In the genomic region with DNA sequence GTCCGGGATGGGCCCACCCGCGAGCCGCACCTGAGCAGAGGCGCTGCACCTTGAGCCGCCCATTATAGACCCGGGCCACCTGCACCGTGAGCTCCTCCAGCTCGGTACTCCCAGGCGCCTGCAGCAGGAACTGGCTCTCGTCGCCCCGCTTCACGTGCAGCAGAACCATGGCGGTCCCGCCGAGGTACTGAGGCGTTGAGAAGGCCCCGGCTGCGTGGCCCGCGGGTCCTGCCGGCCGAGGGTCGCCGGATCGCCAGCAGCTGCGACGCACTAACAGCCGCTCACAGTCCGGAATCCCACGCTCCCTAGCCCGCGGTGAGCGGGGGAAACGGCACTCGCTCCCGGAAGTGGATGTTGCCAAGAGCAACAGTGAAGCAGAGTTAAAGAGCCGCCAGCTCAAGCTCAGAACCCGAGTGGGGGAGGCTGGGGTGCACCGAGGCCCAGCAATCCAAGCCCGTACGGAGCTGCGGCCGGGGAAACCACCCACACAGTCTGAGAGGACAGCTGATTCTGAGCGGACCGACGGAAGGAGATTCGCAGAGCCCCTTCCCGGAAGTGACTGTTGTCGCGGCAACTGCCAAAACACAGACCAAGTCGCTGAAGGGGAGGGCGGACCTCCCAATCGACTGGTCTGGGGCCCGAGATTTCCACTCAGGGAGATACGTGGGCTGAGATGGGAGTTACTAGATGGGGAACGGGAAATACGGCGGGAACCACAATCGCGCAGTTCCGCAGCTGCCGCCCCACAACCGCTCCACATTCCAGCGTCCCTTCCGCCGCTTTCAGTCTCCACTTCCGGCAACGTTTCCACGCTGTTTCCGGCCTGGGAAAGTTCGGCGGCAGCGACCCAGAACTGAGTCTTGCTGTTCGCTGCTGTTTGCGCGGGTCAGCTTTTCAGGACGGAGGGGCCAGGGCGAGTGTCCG, we compare ENCODE assay signal across 8 cellular contexts. TPM values are rescaled to one million over a fixed set of nuclear protein-coding genes. Genes with fewer than 3 reads are reported as not detected.
DNase-seq lines count a peak whose midpoint lies in the region; ATAC-seq and TF ChIP-seq lines count a peak whose summit lies in the region.

A gene with protein sequence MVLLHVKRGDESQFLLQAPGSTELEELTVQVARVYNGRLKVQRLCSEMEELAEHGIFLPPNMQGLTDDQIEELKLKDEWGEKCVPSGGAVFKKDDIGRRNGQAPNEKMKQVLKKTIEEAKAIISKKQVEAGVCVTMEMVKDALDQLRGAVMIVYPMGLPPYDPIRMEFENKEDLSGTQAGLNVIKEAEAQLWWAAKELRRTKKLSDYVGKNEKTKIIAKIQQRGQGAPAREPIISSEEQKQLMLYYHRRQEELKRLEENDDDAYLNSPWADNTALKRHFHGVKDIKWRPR (minus strand): TSS at position 303 of the 924 bp plus-strand sequence. CDS start 134 bp downstream, at position 169.

- H3K4me1 ChIP-seq in HUES48 (ENCODE audit: control insufficient read depth, insufficient read depth, low read length) (peaks cover 5% of the 10 kb centered on the region; the same call in 1 of the 2 replicates), OCI-LY1 (ENCODE audit: insufficient read depth, low read length, severe bottlenecking) (peaks cover 14% of the 10 kb centered on the region)

- no peaks in the 10 kb centered on the region for H3K27me3 ChIP-seq in HUES48 (ENCODE audit: control insufficient read depth, insufficient read depth, low read length)
- H3K27me3 ChIP-seq in OCI-LY1 (ENCODE audit: insufficient read depth, low read length) = no peaks in the 10 kb centered on the region

- peaks cover 7% of the 10 kb centered on the region; the same call in 1 of the 2 replicates for H3K79me2 ChIP-seq in OCI-LY1 (ENCODE audit: insufficient read depth, low read length)

- DNase-seq in Caki2 (ENCODE audit: low read depth) = peak; percentile 92
- peak; percentile 91 for DNase-seq in activated CD8-positive, alpha-beta memory T cell treated with anti-CD3 and anti-CD28 coated beads, Interleukin-2, amount 50 U/mL, for 48 hours
- peak; percentile 85 for DNase-seq in endothelial cell (ENCODE audit: low spot score)
- DNase-seq in midbrain (lab: John Stamatoyannopoulos, UW) = peak; percentile 96
- DNase-seq in stimulated activated CD8-positive, alpha-beta memory T cell treated with anti-CD3 and anti-CD28 coated beads, Interleukin-2, amount 100 ng/mL, for 1 hour (ENCODE audit: low read depth in 2 of 2) = peak; percentile 73 to 76

- no peak for TF ChIP-seq CTCF in OCI-LY1 (IDR thresholded peaks at IDR 0.05; ENCODE audit: low read length)
- no peak for TF ChIP-seq CTCF in endothelial cell (IDR thresholded peaks at IDR 0.05; ENCODE audit: unreplicated experiment)

- peak within 1 kb of the TSS; percentile 99 for H3K27ac Mint-ChIP-seq in endothelial cell (ENCODE audit: unreplicated experiment)

- peaks cover 9% of the 10 kb centered on the region for H3K27me3 Mint-ChIP-seq in endothelial cell (ENCODE audit: unreplicated experiment)

- H3K9me3 ChIP-seq in HUES48 (ENCODE audit: control insufficient read depth, insufficient read depth, low read length) (no peaks in the 10 kb centered on the region), OCI-LY1 (ENCODE audit: low read length) (no peaks in the 10 kb centered on the region)

- H3K4me3 Mint-ChIP-seq in endothelial cell (ENCODE audit: unreplicated experiment) = peak within 1 kb of the TSS; percentile 99

- peaks cover 26% of the 10 kb centered on the region for H3K4me1 Mint-ChIP-seq in endothelial cell (ENCODE audit: unreplicated experiment)

- no peaks in the 10 kb centered on the region for H4K20me1 ChIP-seq in OCI-LY1 (ENCODE audit: insufficient read depth, low read length)

- peak within 1 kb of the TSS; percentile 95 for H3K27ac ChIP-seq in HUES48 (ENCODE audit: low read depth, low read length)
- H3K27ac ChIP-seq in OCI-LY1 (ENCODE audit: low read depth, low read length, poor library complexity, severe bottlenecking) = peak within 1 kb of the TSS; percentile 68

- no peaks in the 10 kb centered on the region for H3K9me2 ChIP-seq in OCI-LY1 (ENCODE audit: low read depth, low read length)

- H3K9me3 Mint-ChIP-seq in endothelial cell (ENCODE audit: unreplicated experiment) = peaks cover 4% of the 10 kb centered on the region

- H3K36me3 ChIP-seq in HUES48 (ENCODE audit: control insufficient read depth, insufficient read depth, low read length) (peaks cover 28% of the 10 kb centered on the region), OCI-LY1 (ENCODE audit: insufficient read depth, low read length) (peaks cover 25% of the 10 kb centered on the region)

- H3K4me2 ChIP-seq in OCI-LY1 (ENCODE audit: low read length) = peak within 1 kb of the TSS; percentile 79

- peak within 1 kb of the TSS; percentile 83 for H3K9ac ChIP-seq in HUES48 (ENCODE audit: low read depth, low read length)
- peak within 1 kb of the TSS; percentile 85 for H3K9ac ChIP-seq in OCI-LY1 (ENCODE audit: low read length)

- in situ Hi-C loops in Caki2 (cut with HindIII; ENCODE audit: low pct_unique_long_range_greater_than_20kb, low sequenced_read_pairs) = no loop called here

- H3K4me3 ChIP-seq in HUES48 (ENCODE audit: low read depth, low read length) (peak within 1 kb of the TSS; percentile 89), OCI-LY1 (ENCODE audit: low read depth, low read length, poor library complexity, severe bottlenecking) (peak within 1 kb of the TSS; percentile 91)

- H2AFZ ChIP-seq in OCI-LY1 (ENCODE audit: low read length) = peak within 1 kb of the TSS; percentile 48; the same call in 1 of the 2 replicates

- ATAC-seq in GM21390 (IDR thresholded peaks at IDR 0.05; ENCODE audit: unreplicated experiment) = peak; percentile 92

- peaks cover 14% of the 10 kb centered on the region for H3K36me3 Mint-ChIP-seq in endothelial cell (ENCODE audit: low read depth, unreplicated experiment)

- H3F3A ChIP-seq in OCI-LY1 (ENCODE audit: insufficient read depth, low read length) = no peaks in the 10 kb centered on the region

RNA-seq across cellular contexts. Expression of the gene that starts here (rescaled TPM):
- 51.9 and 78.0 TPM in 2 replicates for total RNA-seq in Caki2 (2014; rRNA removed; shearing (Covaris generic); ENCODE audit: low replicate concordance)
- 60.3 TPM for total RNA-seq in endothelial cell (ENCODE audit: unreplicated experiment)

Comparison
In these comparisons a context has a peak if more than half of its experiments do, and no peak if none do; other contexts are left out.
1. Peak in every context shown above with its lines: DNase-seq, ATAC-seq, H3K4me3 ChIP-seq and H3K27ac ChIP-seq.